Comparison of ENCODE assay signal across 8 cellular contexts in the genomic region with DNA sequence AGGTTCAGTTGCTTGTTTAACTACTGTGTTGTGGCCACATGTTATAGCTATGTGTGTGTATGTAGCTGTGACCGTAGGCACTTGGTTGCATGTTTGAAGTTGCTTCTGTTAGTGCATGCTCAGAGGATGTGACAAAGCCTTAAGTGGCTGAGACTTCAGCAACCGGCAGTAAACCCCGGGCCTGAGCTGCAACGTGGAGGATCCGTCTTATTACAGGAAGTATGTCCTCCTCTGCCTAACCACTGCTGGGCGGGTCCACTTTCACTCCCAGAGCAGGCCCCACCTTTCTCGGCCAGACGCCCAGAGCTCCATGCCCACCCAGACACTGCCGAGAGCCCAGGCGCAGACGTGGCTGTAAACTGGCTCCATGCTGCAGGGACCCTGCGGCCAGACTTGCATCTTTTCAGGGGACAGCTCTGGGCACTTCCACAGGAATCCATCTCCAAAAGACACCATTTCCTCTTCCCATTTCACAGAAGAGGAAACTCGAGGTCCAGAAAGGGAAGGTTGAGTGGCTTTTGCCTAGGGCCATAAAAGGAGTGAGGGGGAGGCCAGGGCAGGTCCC. TPM values are rescaled to one million over a fixed set of nuclear protein-coding genes. Genes with fewer than 3 reads are reported as not detected.
DNase-seq lines count a peak whose midpoint lies in the region; ATAC-seq and TF ChIP-seq lines count a peak whose summit lies in the region.

No MANE protein-coding gene starts in this region.

- no peaks in the 10 kb centered on the region for H3K9me3 ChIP-seq in AG04450 (ENCODE audit: control insufficient read depth, insufficient read depth, low read length)

- POLR2A ChIA-PET in AG04450 (lab: Yijun Ruan, JAX): interaction anchor here (0.6 to 2.9 kb wide), 9 partner anchors 10 to 79 kb away, joined by 4 to 27 read pairs (median 6); partner anchors contain the start of genes ASAP3 and HNRNPR

- H3K27ac ChIP-seq in AG04450 (ENCODE audit: low read depth, low read length): peak overlapping the region; percentile 88

- CTCF ChIA-PET in AG04450 (lab: Charles Lee): interaction anchor here (0.6 to 3.9 kb wide), 7 partner anchors 10 to 117 kb away, joined by 3 to 25 read pairs (median 4); partner anchors contain the start of gene HNRNPR

- H3K4me3 ChIP-seq in AG04450 (ENCODE audit: low read depth, low read length): peak overlapping the region; percentile 34

- in situ Hi-C loops in ACHN (cut with HindIII; ENCODE audit: low pct_ligation_motif_present, low pct_unique_long_range_greater_than_20kb, low sequenced_read_pairs): no loop called here

- DNase-seq in AG04450 (ENCODE audit: low read depth, low spot score) (peak; percentile 43), NCI-H2227 treated with DMSO at 0.1 percent for 48 hours (lab: John Stamatoyannopoulos, UW) (peak; percentile 74), activated T-cell treated with anti-CD3 and anti-CD28 coated beads for 48 hours (ENCODE audit: low read depth) (peak; percentile 21), fibroblast of peridontal ligament (ENCODE audit: extremely low read depth) (peak; percentile 70), retina (peak; percentile 12), GM19238 (ENCODE audit: insufficient read length, low spot score) (no peak), ACHN (no peak)

- ATAC-seq in GM21825 (IDR thresholded peaks at IDR 0.05; ENCODE audit: unreplicated experiment): no peak

- H3K27me3 ChIP-seq in AG04450 (ENCODE audit: control insufficient read depth, insufficient read depth, low read length): no peaks in the 10 kb centered on the region

- no peak for TF ChIP-seq CTCF in AG04450 (IDR thresholded peaks at IDR 0.05; ENCODE audit: low read depth, low read length)

RNA-seq across cellular contexts. Expression of gene TCEA3, which starts 2.2 kb away (rescaled TPM):
- polyA plus RNA-seq in AG04450 (2011; rRNA removed): 14.7 and 15.6 TPM in 2 replicates
- 10.9 and 11.2 TPM in 2 replicates for polyA minus RNA-seq in AG04450 (2011; rRNA and poly(A)+ RNA removed)

RNA-seq across cellular contexts. Expression of gene ZNF436, which starts 52.8 kb away (rescaled TPM):
- 14.2 and 17.2 TPM in 2 replicates for polyA plus RNA-seq in AG04450 (2011; rRNA removed)
- 14.6 and 22.5 TPM in 2 replicates for polyA minus RNA-seq in AG04450 (2011; rRNA and poly(A)+ RNA removed)

Comparison
In these comparisons a context has a peak if more than half of its experiments do, and no peak if none do; other contexts are left out.
1. DNase-seq: peak in AG04450 (single experiment), NCI-H2227 treated with DMSO at 0.1 percent for 48 hours (single experiment), activated T-cell treated with anti-CD3 and anti-CD28 coated beads for 48 hours (single experiment), fibroblast of peridontal ligament (single experiment) and retina (single experiment); none in GM19238 (single experiment) and ACHN (single experiment).